In the genomic region with DNA sequence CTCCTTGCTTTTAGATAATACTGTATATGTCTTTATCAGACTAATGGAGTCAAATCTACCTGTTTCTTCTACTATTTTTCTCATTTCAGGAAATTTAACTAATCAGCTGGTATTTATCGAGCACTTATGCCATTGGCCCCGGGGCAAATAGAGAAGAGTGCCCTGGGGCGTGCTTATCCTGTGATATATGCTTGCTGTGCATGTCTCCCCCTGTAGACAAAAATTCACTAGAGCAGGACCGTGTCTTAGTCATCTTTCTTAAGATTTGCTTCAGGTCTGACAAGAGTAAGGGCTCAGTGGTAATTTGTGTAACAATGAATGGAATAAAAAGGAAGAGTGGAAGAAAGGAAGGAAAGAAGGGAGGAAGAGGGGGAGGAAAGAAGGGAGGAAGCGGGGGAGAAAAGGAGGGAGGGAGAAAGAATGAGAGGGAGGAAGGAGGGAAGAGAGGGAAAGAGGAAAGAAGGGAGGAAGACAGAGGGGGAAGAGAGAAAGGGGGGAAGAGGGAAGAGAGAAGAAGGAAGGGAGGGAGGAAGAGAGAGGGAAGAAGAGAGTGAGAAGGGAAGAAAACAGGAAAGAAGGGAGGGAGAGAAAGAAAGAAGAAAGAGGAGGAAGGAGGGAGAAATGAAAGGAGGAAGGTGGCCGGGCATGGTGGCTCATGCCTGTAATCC, we compare ENCODE assay signal across 15 cellular contexts.
DNase-seq lines count a peak whose midpoint lies in the region; ATAC-seq, FAIRE-seq and TF ChIP-seq lines count a peak whose summit lies in the region.
"Had no signal": no experiment of that assay in that cellular context is flagged by ENCODE, and none has a peak within 500 bp of the region (broad histone marks: within the 10 kb centered on the region; RNA-seq: fewer than 3 reads in every experiment).

No MANE protein-coding gene starts in this region.

- in situ Hi-C loops in ACHN (cut with HindIII; ENCODE audit: low pct_ligation_motif_present, low pct_unique_long_range_greater_than_20kb, low sequenced_read_pairs): no loop called here

- intact Hi-C loops in esophagus muscularis mucosa (cut with DNase I): no loop called here

- H3K27ac ChIP-seq in foreskin keratinocyte (no peak overlapping the region), esophagus muscularis mucosa (replicated peaks in 1 of 4) (no peak overlapping the region)
- H3K27ac ChIP-seq: Peyer's patch had no signal

- H3K4me1 ChIP-seq in foreskin keratinocyte (no peaks in the 10 kb centered on the region), esophagus muscularis mucosa (peaks cover 0 to 10% (median under 1%) of the 10 kb centered on the region in 4 donors)
- H3K4me1 ChIP-seq: Peyer's patch had no signal

- WGBS in esophagus muscularis mucosa: 87% methylated on average over 6 of the region's 6 CpGs

- no peak overlapping the region for H3K4me3 ChIP-seq in GM12864 (ENCODE audit: low read depth, low read length)
- no peak overlapping the region for H3K4me3 ChIP-seq in esophagus muscularis mucosa
- H3K4me3 ChIP-seq: Peyer's patch had no signal

- no peak for FAIRE-seq in RCC 7860 (lab: Jason Lieb, UNC)
- FAIRE-seq: endometrium, GM18507 had no signal

- TF ChIP-seq EP300 in esophagus muscularis mucosa (IDR thresholded peaks at IDR 0.05): no peak

- H3K27me3 ChIP-seq in foreskin keratinocyte (no peaks in the 10 kb centered on the region), esophagus muscularis mucosa (no peaks in the 10 kb centered on the region)
- H3K27me3 ChIP-seq: Peyer's patch had no signal

- no peak for TF ChIP-seq POLR2A in esophagus muscularis mucosa (IDR thresholded peaks at IDR 0.05; ENCODE audit: low read depth)

- no peaks in the 10 kb centered on the region for H3K9me3 ChIP-seq in esophagus muscularis mucosa
- H3K9me3 ChIP-seq: Peyer's patch had no signal

- DNase-seq in ACHN (peak; percentile 32), GM12864 (ENCODE audit: low read depth) (no peak), RCC 7860 (ENCODE audit: low spot score) (peak; percentile 20), foreskin keratinocyte (peak in 1 of 2 donors; percentile 34), esophagus muscularis mucosa (ENCODE audit: extremely low spot score) (no peak), NCI-H774 (lab: John Stamatoyannopoulos, UW) (no peak)
- DNase-seq: activated CD4-positive, CD25-positive, alpha-beta regulatory T cell treated with anti-CD3 and anti-CD28 coated beads, Interleukin-2, amount 50 U/mL, for 72 hours; activated naive CD4-positive, alpha-beta T cell treated with Interleukin-2 at 50 U/mL for 16 hours; NCI-H1048; Peyer's patch had no signal

- ATAC-seq in foreskin keratinocyte (peak; percentile 51), HG02840 (IDR thresholded peaks at IDR 0.05; ENCODE audit: low FRiP score, unreplicated experiment) (no peak), GM18511 (IDR thresholded peaks at IDR 0.05; ENCODE audit: unreplicated experiment) (no peak)
- ATAC-seq: sciatic nerve had no signal

- no peaks in the 10 kb centered on the region for H3K36me3 ChIP-seq in esophagus muscularis mucosa
- H3K36me3 ChIP-seq: Peyer's patch had no signal

- TF ChIP-seq CTCF in GM12864 (IDR thresholded peaks at IDR 0.05; ENCODE audit: low read depth, low read length, missing control alignments) (peak; percentile 26), foreskin keratinocyte (conservative IDR thresholded peaks at IDR 0.05) (peak; percentile 52), esophagus muscularis mucosa (IDR thresholded peaks at IDR 0.05) (no peak)

Comparison
In these comparisons a context has a peak if more than half of its experiments do, and no peak if none do; other contexts are left out.
1. DNase-seq: peak in ACHN (single experiment) and RCC 7860 (single experiment); none in GM12864 (single experiment), esophagus muscularis mucosa (single experiment) and NCI-H774 (single experiment).
2. CTCF ChIP-seq: peak in GM12864 (single experiment) and foreskin keratinocyte (single experiment); none in esophagus muscularis mucosa (0 of 3).